Comparison of ENCODE assay signal across 15 cellular contexts in genomic region chr4:66169341-66169740, GRCh38.
DNase-seq lines count a peak whose midpoint lies in the region; ATAC-seq and TF ChIP-seq lines count a peak whose summit lies in the region.
"Had no signal": no experiment of that assay in that cellular context is flagged by ENCODE, and none has a peak within 500 bp of the region (broad histone marks: within the 10 kb centered on the region; RNA-seq: fewer than 3 reads in every experiment).

No MANE protein-coding gene starts in this region.

- no peak overlapping the region for H3K4me3 Mint-ChIP-seq in WTC11
- H3K4me3 Mint-ChIP-seq in activated CD4-positive, alpha-beta memory T cell treated with anti-CD3 and anti-CD28 coated beads for 36 hours, result no peak overlapping the region
- H3K4me3 Mint-ChIP-seq in CD8-positive, alpha-beta T cell, result no peak overlapping the region
- H3K4me3 Mint-ChIP-seq: CD4-positive, alpha-beta T cell had no signal

- H3K27ac Mint-ChIP-seq in WTC11, result no peak overlapping the region
- no peak overlapping the region for H3K27ac Mint-ChIP-seq in activated CD4-positive, alpha-beta memory T cell treated with anti-CD3 and anti-CD28 coated beads for 36 hours
- no peak overlapping the region for H3K27ac Mint-ChIP-seq in CD8-positive, alpha-beta T cell
- H3K27ac Mint-ChIP-seq: CD4-positive, alpha-beta T cell had no signal

- H3K4me1 ChIP-seq in CD8-positive, alpha-beta T cell (ENCODE audit: insufficient read depth, low read length), result no peaks in the 10 kb centered on the region

- TF ChIP-seq CTCF in C4-2B (conservative IDR thresholded peaks at IDR 0.05), result peak; percentile 36
- no peak for TF ChIP-seq CTCF in WTC11 (IDR thresholded peaks at IDR 0.05)
- TF ChIP-seq CTCF in CD8-positive, alpha-beta T cell (IDR thresholded peaks at IDR 0.05), result no peak

- H3K9me3 Mint-ChIP-seq in WTC11, result peaks cover 24% of the 10 kb centered on the region
- peaks cover 21% of the 10 kb centered on the region for H3K9me3 Mint-ChIP-seq in activated CD4-positive, alpha-beta memory T cell treated with anti-CD3 and anti-CD28 coated beads for 36 hours
- H3K9me3 Mint-ChIP-seq in CD8-positive, alpha-beta T cell, result peaks cover 18% of the 10 kb centered on the region

- DNase-seq in HT-29 (ENCODE audit: low spot score) (peak; percentile 13), WTC11 (ENCODE audit: low spot score) (no peak), iPS-NIHi11 (ENCODE audit: low spot score) (peak; percentile 23), anterior cingulate cortex (lab: John Stamatoyannopoulos, UW) (no peak), GDM1 (lab: John Stamatoyannopoulos, UW) (no peak)
- no peak for DNase-seq in activated CD4-positive, alpha-beta memory T cell treated with anti-CD3 and anti-CD28 coated beads for 36 hours
- DNase-seq in CD8-positive, alpha-beta T cell, result no peak
- DNase-seq: activated CD4-positive, alpha-beta T cell treated with anti-CD3 and anti-CD28 coated beads for 1 hour; CD4-positive, alpha-beta T cell; NCI-H2107; retina; RPMI8226 had no signal

- H3K4me1 Mint-ChIP-seq in WTC11, result no peaks in the 10 kb centered on the region
- H3K4me1 Mint-ChIP-seq in activated CD4-positive, alpha-beta memory T cell treated with anti-CD3 and anti-CD28 coated beads for 36 hours (ENCODE audit: low read depth), result no peaks in the 10 kb centered on the region
- no peaks in the 10 kb centered on the region for H3K4me1 Mint-ChIP-seq in CD8-positive, alpha-beta T cell (ENCODE audit: low read depth)

- H3K9me3 ChIP-seq in CD8-positive, alpha-beta T cell (ENCODE audit: low read length), result no peaks in the 10 kb centered on the region
- H3K9me3 ChIP-seq: thoracic aorta had no signal

- H3K27me3 Mint-ChIP-seq in WTC11 (ENCODE audit: low read depth), result no peaks in the 10 kb centered on the region
- H3K27me3 Mint-ChIP-seq in activated CD4-positive, alpha-beta memory T cell treated with anti-CD3 and anti-CD28 coated beads for 36 hours, result no peaks in the 10 kb centered on the region
- H3K27me3 Mint-ChIP-seq in CD8-positive, alpha-beta T cell (ENCODE audit: low read depth), result no peaks in the 10 kb centered on the region
- H3K27me3 Mint-ChIP-seq: CD4-positive, alpha-beta T cell had no signal

- H3K27me3 ChIP-seq in CD8-positive, alpha-beta T cell (ENCODE audit: insufficient read depth, low read length), result no peaks in the 10 kb centered on the region

- peaks cover 8% of the 10 kb centered on the region for H3K36me3 Mint-ChIP-seq in WTC11
- no peaks in the 10 kb centered on the region for H3K36me3 Mint-ChIP-seq in activated CD4-positive, alpha-beta memory T cell treated with anti-CD3 and anti-CD28 coated beads for 36 hours
- no peaks in the 10 kb centered on the region for H3K36me3 Mint-ChIP-seq in CD8-positive, alpha-beta T cell

- peak; percentile 69 for ATAC-seq in WTC11
- ATAC-seq in CD8-positive, alpha-beta T cell, result no peak

- CTCF ChIA-PET in WTC11 (lab: Charles Lee), result no interaction called here
- CTCF ChIA-PET in activated CD4-positive, alpha-beta memory T cell treated with anti-CD3 and anti-CD28 coated beads for 36 hours (lab: Charles Lee), result no interaction called here
- CTCF ChIA-PET in CD8-positive, alpha-beta T cell (lab: Charles Lee), result no interaction called here

- H3K4me3 ChIP-seq in CD8-positive, alpha-beta T cell (ENCODE audit: low read depth, low read length), result no peak overlapping the region
- H3K4me3 ChIP-seq: lung, thoracic aorta had no signal

- H3K36me3 ChIP-seq in CD8-positive, alpha-beta T cell (ENCODE audit: insufficient read depth, low read length), result no peaks in the 10 kb centered on the region
- H3K36me3 ChIP-seq: thoracic aorta had no signal

- intact Hi-C loops in activated CD4-positive, alpha-beta memory T cell treated with anti-CD3 and anti-CD28 coated beads for 36 hours (cut with micrococcal nuclease), result no loop called here
- intact Hi-C loops in CD8-positive, alpha-beta T cell (cut with DNase I, micrococcal nuclease), result no loop called here

- no peak overlapping the region for H3K27ac ChIP-seq in C4-2B
- no peak overlapping the region for H3K27ac ChIP-seq in CD8-positive, alpha-beta T cell (ENCODE audit: low read depth, low read length)
- H3K27ac ChIP-seq: thoracic aorta had no signal

- POLR2A ChIA-PET in WTC11 (lab: Charles Lee), result no interaction called here
- POLR2A ChIA-PET in activated CD4-positive, alpha-beta memory T cell treated with anti-CD3 and anti-CD28 coated beads for 36 hours (lab: Charles Lee), result no interaction called here
- POLR2A ChIA-PET in CD8-positive, alpha-beta T cell (lab: Charles Lee), result no interaction called here

TF ChIP-seq in WTC11, 78 proteins besides CTCF, POLR2A, EP300 and RAD21 (continues in another document):
- TF ChIP-seq ZBTB21 (CRISPR knock-in tag; IDR thresholded peaks at IDR 0.05; ENCODE audit: borderline replicate concordance) (no peak), CREM (CRISPR knock-in tag; IDR thresholded peaks at IDR 0.05) (no peak), NFATC4 (CRISPR knock-in tag; IDR thresholded peaks at IDR 0.05) (no peak), ERG (CRISPR knock-in tag; IDR thresholded peaks at IDR 0.05) (no peak), NR2C2 (CRISPR knock-in tag; IDR thresholded peaks at IDR 0.05) (no peak), ZNF512 (CRISPR knock-in tag; IDR thresholded peaks at IDR 0.05; ENCODE audit: borderline replicate concordance) (no peak), KAT7 (CRISPR knock-in tag; IDR thresholded peaks at IDR 0.05; ENCODE audit: borderline replicate concordance) (no peak), GABPB1 (CRISPR knock-in tag; IDR thresholded peaks at IDR 0.05) (no peak), TP53 (CRISPR knock-in tag; IDR thresholded peaks at IDR 0.05) (no peak), ZNF281 (CRISPR knock-in tag; IDR thresholded peaks at IDR 0.05) (no peak), SP1 (CRISPR knock-in tag; conservative IDR thresholded peaks at IDR 0.05) (no peak)

Comparison
In these comparisons a context has a peak if more than half of its experiments do, and no peak if none do; other contexts are left out.
1. DNase-seq: peak in HT-29 (single experiment) and iPS-NIHi11 (single experiment); none in WTC11 (single experiment), activated CD4-positive, alpha-beta memory T cell treated with anti-CD3 and anti-CD28 coated beads for 36 hours (single experiment), anterior cingulate cortex (0 of 58), CD8-positive, alpha-beta T cell (0 of 7) and GDM1 (single experiment).